32 cellular contexts compared by ENCODE assay signal in the genomic region with DNA sequence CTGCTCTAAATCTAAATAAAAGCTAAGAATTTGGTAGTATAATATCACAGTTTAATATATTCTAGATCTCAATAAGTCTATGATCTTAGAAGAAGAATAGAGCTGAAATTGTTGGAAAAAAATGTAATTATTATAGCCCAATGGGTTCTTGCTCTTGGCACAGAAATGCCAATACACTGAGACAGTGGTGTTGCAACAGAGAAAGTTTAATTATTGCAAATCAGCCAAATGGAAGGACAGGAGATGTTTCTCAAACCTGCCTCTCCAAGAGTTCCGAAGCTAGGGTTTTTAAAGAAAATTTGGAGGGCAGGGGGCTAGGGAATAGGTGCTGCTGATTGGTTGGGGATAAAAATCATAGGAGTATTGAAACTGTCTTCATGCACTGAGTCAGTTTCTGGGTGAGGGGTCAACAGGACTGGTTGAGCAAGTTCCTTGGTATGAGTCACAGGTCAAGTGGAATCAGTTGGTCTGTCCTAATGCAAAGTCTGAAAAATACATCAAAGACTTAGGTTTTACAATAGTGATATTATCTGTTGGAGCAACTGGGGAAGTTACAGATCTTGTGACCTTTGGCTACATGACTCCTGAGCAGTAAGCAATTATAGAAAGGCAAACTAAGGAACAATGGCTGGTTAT.
"Had no signal": no experiment of that assay in that cellular context is flagged by ENCODE, and none has a peak within 500 bp of the region (broad histone marks: within the 10 kb centered on the region; RNA-seq: fewer than 3 reads in every experiment).

No MANE protein-coding gene starts in this region.

- H3K36me3 ChIP-seq: cardiac muscle cell, colonic mucosa, heart left ventricle, pancreas, prostate gland, sigmoid colon, uterus had no signal

- DNase-seq: activated B cell treated with CpG ODN at 0.5 μM for 24 hours; activated CD4-positive, alpha-beta T cell treated with anti-CD3 and anti-CD28 coated beads, Interleukin-2, amount 50 U/mL, for 1 hour; activated CD8-positive, alpha-beta T cell treated with anti-CD3 and anti-CD28 coated beads for 36 hours; activated gamma-delta T cell treated with Interleukin-2 at 50 U/mL for 16 hours; activated naive CD4-positive, alpha-beta T cell treated with anti-CD3 and anti-CD28 coated beads, Interleukin-2, amount 50 U/mL, for 16 hours; activated T-cell treated with anti-CD3 and anti-CD28 coated beads, Interleukin-2, amount 50 U/mL, for 4 hours; amygdala; cerebellar nuclear complex; colonic mucosa; effector memory CD4-positive, alpha-beta T cell; foreskin keratinocyte; heart left ventricle; hypothalamus; midbrain; naive thymus-derived CD4-positive, alpha-beta T cell; nucleus accumbens; pancreas; retina; sigmoid colon; small intestine; stimulated activated CD4-positive, alpha-beta T cell treated with anti-CD3 and anti-CD28 coated beads, Interleukin-4, amount 100 ng/mL, for 4 hours; stimulated activated CD8-positive, alpha-beta memory T cell treated with anti-CD3 and anti-CD28 coated beads, Interleukin-4, amount 100 ng/mL, for 48 hours; stimulated activated naive CD8-positive, alpha-beta T cell treated with anti-CD3 and anti-CD28 coated beads, Interleukin-15, amount 100 ng/mL, for 72 hours; substantia nigra; uterus had no signal

- H3K4me1 Mint-ChIP-seq: activated B cell treated with CpG ODN at 0.5 μM for 24 hours; activated T-helper 17 cell treated with anti-CD3 and anti-CD28 coated beads, Interleukin-2, amount 50 U/mL, for 72 hours; stimulated activated memory B cell treated with anti-CD40 and anti-IgM and Interleukin-4, amounts not matched to agents 10 μg/mL and 1 μg/mL and 100 μg/mL, for 72 hours; stimulated activated naive CD8-positive, alpha-beta T cell treated with anti-CD3 and anti-CD28 coated beads, Interleukin-15, amount 100 ng/mL, for 72 hours had no signal

- H3K36me3 Mint-ChIP-seq: stimulated activated memory B cell treated with anti-CD40 and anti-IgM and Interleukin-4, amounts not matched to agents 10 μg/mL and 1 μg/mL and 100 μg/mL, for 72 hours; type B pancreatic cell had no signal

- H3K9me3 ChIP-seq: colonic mucosa, pancreas, prostate gland had no signal

- FAIRE-seq: pancreas, small intestine had no signal

- H3K27ac ChIP-seq: cardiac muscle cell, colonic mucosa, foreskin keratinocyte, heart left ventricle, pancreas, prostate gland, sigmoid colon, uterus had no signal

- ATAC-seq: activated CD8-positive, alpha-beta T cell treated with anti-CD3 and anti-CD28 coated beads for 36 hours; activated T-cell treated with anti-CD3 and anti-CD28 coated beads, Interleukin-2, amount 50 U/mL, for 4 hours; esophagus mucosa; foreskin keratinocyte; heart left ventricle; naive thymus-derived CD4-positive, alpha-beta T cell; pancreas; stimulated activated memory B cell treated with anti-CD40 and anti-IgM and Interleukin-4, amounts not matched to agents 10 μg/mL and 1 μg/mL and 100 μg/mL, for 72 hours; stimulated activated naive CD8-positive, alpha-beta T cell treated with anti-CD3 and anti-CD28 coated beads, Interleukin-15, amount 100 ng/mL, for 72 hours had no signal

- H3K4me3 Mint-ChIP-seq: activated B cell treated with CpG ODN at 0.5 μM for 24 hours; activated CD8-positive, alpha-beta T cell treated with anti-CD3 and anti-CD28 coated beads for 36 hours; activated T-cell treated with anti-CD3 and anti-CD28 coated beads, Interleukin-2, amount 50 U/mL, for 4 hours; activated T-helper 17 cell treated with anti-CD3 and anti-CD28 coated beads, Interleukin-2, amount 50 U/mL, for 72 hours; naive thymus-derived CD4-positive, alpha-beta T cell; stimulated activated memory B cell treated with anti-CD40 and anti-IgM and Interleukin-4, amounts not matched to agents 10 μg/mL and 1 μg/mL and 100 μg/mL, for 72 hours; stimulated activated naive CD8-positive, alpha-beta T cell treated with anti-CD3 and anti-CD28 coated beads, Interleukin-15, amount 100 ng/mL, for 72 hours; T-helper 2 cell treated with Interferon-gamma antibody and Interleukin-4, amounts not matched to agents 5 μg/mL and 100 μg/mL, for 36 hours; type B pancreatic cell had no signal

- H3K4me1 ChIP-seq: colonic mucosa, foreskin keratinocyte, pancreas, prostate gland, sigmoid colon, uterus had no signal

- H3K27ac Mint-ChIP-seq: activated B cell treated with CpG ODN at 0.5 μM for 24 hours; activated CD8-positive, alpha-beta T cell treated with anti-CD3 and anti-CD28 coated beads for 36 hours; activated T-helper 17 cell treated with anti-CD3 and anti-CD28 coated beads, Interleukin-2, amount 50 U/mL, for 72 hours; naive thymus-derived CD4-positive, alpha-beta T cell; stimulated activated memory B cell treated with anti-CD40 and anti-IgM and Interleukin-4, amounts not matched to agents 10 μg/mL and 1 μg/mL and 100 μg/mL, for 72 hours; stimulated activated naive CD8-positive, alpha-beta T cell treated with anti-CD3 and anti-CD28 coated beads, Interleukin-15, amount 100 ng/mL, for 72 hours; T-helper 2 cell treated with Interferon-gamma antibody and Interleukin-4, amounts not matched to agents 5 μg/mL and 100 μg/mL, for 36 hours; type B pancreatic cell had no signal

- H3K4me3 ChIP-seq: cardiac muscle cell, colonic mucosa, heart left ventricle, pancreas, prostate gland, sigmoid colon, uterus had no signal

- H3K27me3 ChIP-seq: cardiac muscle cell, colonic mucosa, foreskin keratinocyte, heart left ventricle, pancreas, sigmoid colon, uterus had no signal

- H3K27me3 Mint-ChIP-seq: activated B cell treated with CpG ODN at 0.5 μM for 24 hours; activated CD8-positive, alpha-beta T cell treated with anti-CD3 and anti-CD28 coated beads for 36 hours; activated T-helper 17 cell treated with anti-CD3 and anti-CD28 coated beads, Interleukin-2, amount 50 U/mL, for 72 hours; naive thymus-derived CD4-positive, alpha-beta T cell; stimulated activated memory B cell treated with anti-CD40 and anti-IgM and Interleukin-4, amounts not matched to agents 10 μg/mL and 1 μg/mL and 100 μg/mL, for 72 hours; stimulated activated naive CD8-positive, alpha-beta T cell treated with anti-CD3 and anti-CD28 coated beads, Interleukin-15, amount 100 ng/mL, for 72 hours; type B pancreatic cell had no signal
